In the genomic region with DNA sequence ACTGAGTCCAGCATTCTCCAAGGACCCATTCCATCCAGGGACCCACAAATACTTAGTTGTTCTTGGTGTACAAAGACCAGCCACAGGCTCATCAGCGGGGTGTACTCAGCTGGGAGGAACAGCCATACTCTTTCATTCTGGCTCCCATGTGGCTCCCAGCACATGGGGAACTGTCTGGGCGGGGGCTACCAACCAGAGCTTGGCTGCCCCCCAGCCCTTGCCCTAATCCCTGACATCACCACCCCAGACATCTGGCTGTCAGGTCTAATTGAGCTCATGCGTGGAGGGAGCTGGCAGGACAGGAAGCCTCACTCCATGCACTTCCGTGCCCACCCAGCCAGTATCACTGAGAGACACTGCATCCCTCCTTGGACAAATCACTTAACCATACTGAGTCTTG, we compare ENCODE assay signal across 13 cellular contexts.
"Had no signal": no experiment of that assay in that cellular context is flagged by ENCODE, and none has a peak within 500 bp of the region (broad histone marks: within the 10 kb centered on the region; RNA-seq: fewer than 3 reads in every experiment).

No MANE protein-coding gene starts in this region.

- ATAC-seq: activated CD8-positive, alpha-beta T cell treated with anti-CD3 and anti-CD28 coated beads, Interleukin-2, amount 10 ng/mL, durations not matched to agents 7 days and 5 days; T-helper 17 cell; WTC11 had no signal

- H3K4me1 Mint-ChIP-seq: immature natural killer cell, T-helper 17 cell, WTC11 had no signal

- DNase-seq: activated CD4-positive, alpha-beta T cell treated with anti-CD3 and anti-CD28 coated beads for 48 hours; activated CD8-positive, alpha-beta T cell treated with anti-CD3 and anti-CD28 coated beads, Interleukin-2, amount 10 ng/mL, durations not matched to agents 7 days and 5 days; activated naive CD4-positive, alpha-beta T cell treated with anti-CD3 and anti-CD28 coated beads for 36 hours; colonic mucosa; effector CD4-positive, alpha-beta T cell; glutamatergic neuron; immature natural killer cell; T-helper 17 cell; tibial artery had no signal

- H3K36me3 Mint-ChIP-seq: immature natural killer cell, WTC11 had no signal

- H3K4me3 ChIP-seq: colonic mucosa, skin epidermis, tibial artery had no signal

- H3K4me1 ChIP-seq: colonic mucosa had no signal

- H3K27ac Mint-ChIP-seq: activated CD8-positive, alpha-beta T cell treated with anti-CD3 and anti-CD28 coated beads, Interleukin-2, amount 10 ng/mL, durations not matched to agents 7 days and 5 days; activated naive CD4-positive, alpha-beta T cell treated with anti-CD3 and anti-CD28 coated beads for 36 hours; immature natural killer cell; nephron; T-helper 17 cell; WTC11 had no signal

- H3K36me3 ChIP-seq: colonic mucosa, tibial artery had no signal

- H3K9me3 ChIP-seq: colonic mucosa had no signal

- H3K9me3 Mint-ChIP-seq: activated naive CD4-positive, alpha-beta T cell treated with anti-CD3 and anti-CD28 coated beads for 36 hours; immature natural killer cell had no signal

- H3K27me3 ChIP-seq: colonic mucosa, tibial artery had no signal

- H3K27ac ChIP-seq: colonic mucosa, epithelial cell of prostate, skin epidermis, tibial artery had no signal

- H3K4me3 Mint-ChIP-seq: activated CD8-positive, alpha-beta T cell treated with anti-CD3 and anti-CD28 coated beads, Interleukin-2, amount 10 ng/mL, durations not matched to agents 7 days and 5 days; activated naive CD4-positive, alpha-beta T cell treated with anti-CD3 and anti-CD28 coated beads for 36 hours; immature natural killer cell; nephron; T-helper 17 cell; WTC11 had no signal
